31 cellular contexts compared by ENCODE assay signal in genomic region chr13:81609335-81609734, GRCh38.
"Had no signal": no experiment of that assay in that cellular context is flagged by ENCODE, and none has a peak within 500 bp of the region (broad histone marks: within the 10 kb centered on the region; RNA-seq: fewer than 3 reads in every experiment).

No MANE protein-coding gene starts in this region.

- H3K36me3 ChIP-seq: adrenal gland, breast epithelium, Peyer's patch had no signal

- H3K27me3 ChIP-seq: adrenal gland, body of pancreas, breast epithelium, Peyer's patch had no signal

- ATAC-seq: activated CD8-positive, alpha-beta T cell treated with anti-CD3 and anti-CD28 coated beads for 36 hours; activated naive CD4-positive, alpha-beta T cell treated with anti-CD3 and anti-CD28 coated beads, Interleukin-2, amount 50 U/mL, for 72 hours; activated T-cell treated with anti-CD3 and anti-CD28 coated beads, Interleukin-2, amount 50 U/mL, for 4 hours; body of pancreas; PC-3; SK-N-SH treated with all-trans-retinoic acid at 6 μM for 48 hours had no signal

- DNase-seq: activated CD4-positive, alpha-beta T cell treated with anti-CD3 and anti-CD28 coated beads, Interleukin-2, amount 10 ng/mL, durations not matched to agents 24 days and 14 days; activated CD4-positive, alpha-beta T cell treated with anti-CD3 and anti-CD28 coated beads, Interleukin-2, amount 50 U/mL, for 4 hours; activated CD8-positive, alpha-beta T cell treated with anti-CD3 and anti-CD28 coated beads for 36 hours; activated gamma-delta T cell treated with Interleukin-2 at 50 U/mL for 16 hours; activated naive CD4-positive, alpha-beta T cell treated with anti-CD3 and anti-CD28 coated beads for 36 hours; activated T-cell treated with anti-CD3 and anti-CD28 coated beads, Interleukin-2, amount 50 U/mL, for 4 hours; adrenal gland; body of pancreas; Karpas-422; NCI-H1048; NCI-H1105 treated with DMSO at 0.1 percent for 48 hours; NCI-H1436; NCI-H1694; NCI-H1930; NCI-H2081 treated with DMSO at 0.1 percent for 48 hours; NCI-H226; NCI-H446 treated with DMSO at 0.1 percent for 48 hours; NCI-H524; NCI-H69; NCI-H82; NK-92 treated with Interleukin-12 subunit alpha and Interleukin-12 subunit beta, amount 100 ng/mL, for 24 hours; PC-3; Peyer's patch; RPMI8226; SIG-M5; T-helper 1 cell; T-helper 2 cell; T-helper 9 cell had no signal

- H3K9me3 ChIP-seq: adrenal gland, body of pancreas, breast epithelium, Peyer's patch had no signal

- H3K4me1 ChIP-seq: adrenal gland, body of pancreas, breast epithelium, Peyer's patch had no signal

- H3K4me3 ChIP-seq: adrenal gland, body of pancreas, breast epithelium, Peyer's patch had no signal

- H3K27ac ChIP-seq: adrenal gland, body of pancreas, breast epithelium, Peyer's patch had no signal
